17 cellular contexts compared by ENCODE assay signal in the genomic region with DNA sequence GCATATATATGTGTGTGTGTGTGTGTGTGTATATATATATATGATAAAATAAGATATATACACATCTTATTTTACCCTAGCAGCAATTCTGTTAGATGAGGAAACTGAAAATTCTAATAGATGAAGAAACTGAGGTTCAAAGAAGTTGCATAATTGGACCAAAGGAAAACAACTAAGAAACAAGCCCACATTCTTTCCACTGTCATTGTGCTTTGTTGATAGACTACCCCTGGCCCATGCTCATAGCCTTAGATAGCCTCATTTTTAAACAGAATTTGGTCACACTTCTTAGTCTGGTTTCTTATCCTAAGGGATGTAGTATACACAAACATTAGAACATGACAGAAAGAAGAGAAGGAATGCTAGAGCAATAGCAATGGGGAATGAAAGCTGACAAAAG.
A peak's percentile ranks its signal among the peaks of the same experiment; 100 is the strongest.
DNase-seq lines count a peak whose midpoint lies in the region; FAIRE-seq and TF ChIP-seq lines count a peak whose summit lies in the region.
"Had no signal": no experiment of that assay in that cellular context is flagged by ENCODE, and none has a peak within 500 bp of the region (broad histone marks: within the 10 kb centered on the region; RNA-seq: fewer than 3 reads in every experiment).

No MANE protein-coding gene starts in this region.

- no peaks in the 10 kb centered on the region for H3K9me2 ChIP-seq in Loucy (replicated peaks; ENCODE audit: low read depth, low read length)

- TF ChIP-seq CTCF in Loucy (conservative IDR thresholded peaks at IDR 0.05; ENCODE audit: low read length) (no peak), chondrocyte (IDR thresholded peaks at IDR 0.05) (no peak), D721Med (IDR thresholded peaks at IDR 0.05; ENCODE audit: insufficient read depth, missing control alignments) (no peak)

- H3F3A ChIP-seq in Loucy (ENCODE audit: low read depth): peaks cover 25% of the 10 kb centered on the region

- peaks cover 2% of the 10 kb centered on the region for H3K36me3 Mint-ChIP-seq in chondrocyte (ENCODE audit: low read depth)
- H3K36me3 Mint-ChIP-seq: CD4-positive, CD25-positive, alpha-beta regulatory T cell; IgD-negative memory B cell had no signal

- H3K79me2 ChIP-seq in Loucy (ENCODE audit: insufficient read depth, low read length): no peaks in the 10 kb centered on the region

- no peaks in the 10 kb centered on the region for H3K9me3 ChIP-seq in Loucy (ENCODE audit: insufficient read depth, low read depth, low read length)
- H3K9me3 ChIP-seq: Caco-2, HAP-1 had no signal

- peak overlapping the region; percentile 57 for H3K4me3 ChIP-seq in Loucy (ENCODE audit: low read length, poor library complexity, severe bottlenecking)
- H3K4me3 ChIP-seq: HAP-1 had no signal

- no peak overlapping the region for H3K4me3 Mint-ChIP-seq in chondrocyte (ENCODE audit: unreplicated experiment)
- H3K4me3 Mint-ChIP-seq: B cell; CD4-positive, CD25-positive, alpha-beta regulatory T cell; IgD-negative memory B cell had no signal

- peak overlapping the region; percentile 28 for H3K27ac Mint-ChIP-seq in chondrocyte (ENCODE audit: unreplicated experiment)
- H3K27ac Mint-ChIP-seq: B cell; CD4-positive, CD25-positive, alpha-beta regulatory T cell; IgD-negative memory B cell had no signal

- H3K27me3 Mint-ChIP-seq in chondrocyte (ENCODE audit: low read depth): no peaks in the 10 kb centered on the region
- H3K27me3 Mint-ChIP-seq: B cell; CD4-positive, CD25-positive, alpha-beta regulatory T cell; IgD-negative memory B cell had no signal

- H3K4me1 Mint-ChIP-seq in chondrocyte (ENCODE audit: low read depth): peaks cover 26% of the 10 kb centered on the region
- H3K4me1 Mint-ChIP-seq: B cell; CD4-positive, CD25-positive, alpha-beta regulatory T cell; IgD-negative memory B cell had no signal

- H3K4me2 ChIP-seq in Loucy (ENCODE audit: low read depth, low read length, poor library complexity, severe bottlenecking): peak overlapping the region; percentile 79

- peaks cover 69% of the 10 kb centered on the region for H3K4me1 ChIP-seq in Loucy (ENCODE audit: insufficient read depth, low read length, poor library complexity, severe bottlenecking)
- H3K4me1 ChIP-seq: Caco-2, HAP-1 had no signal

- H3K27me3 ChIP-seq in Loucy (ENCODE audit: insufficient read depth, low read length, poor library complexity, severe bottlenecking): no peaks in the 10 kb centered on the region

- no peaks in the 10 kb centered on the region for H3K36me3 ChIP-seq in Loucy (ENCODE audit: insufficient read depth, low read length)
- H3K36me3 ChIP-seq: HAP-1 had no signal

- peak; percentile 5 for DNase-seq in ELR (ENCODE audit: low read depth)
- no peak for DNase-seq in chondrocyte (ENCODE audit: low spot score)
- DNase-seq in iris pigment epithelial cell (ENCODE audit: low read depth): peak; percentile 65
- no peak for DNase-seq in stimulated activated CD4-positive, alpha-beta T cell treated with anti-CD3 and anti-CD28 coated beads, Interleukin-4, amount 100 ng/mL, for 4 hours
- DNase-seq in NCI-H1436 treated with DMSO at 0.1 percent for 48 hours (lab: John Stamatoyannopoulos, UW): no peak
- DNase-seq in D721Med (ENCODE audit: insufficient read length, low spot score): no peak
- DNase-seq in Ammon's horn (ENCODE audit: low spot score): no peak
- DNase-seq: Caco-2; CD4-positive, CD25-positive, alpha-beta regulatory T cell; NCI-H1436; NCI-H2081; NCI-H510A; NCI-H774 had no signal

- peaks cover 4% of the 10 kb centered on the region for H3K9me3 Mint-ChIP-seq in chondrocyte (ENCODE audit: low read depth)

- H4K20me1 ChIP-seq in Loucy (ENCODE audit: insufficient read depth, low read length, poor library complexity, severe bottlenecking): no peaks in the 10 kb centered on the region

- FAIRE-seq in D721Med (lab: Jason Lieb, UNC): no peak

- H2AFZ ChIP-seq in Loucy (ENCODE audit: low read length): no peak overlapping the region

- peak overlapping the region; percentile 84 for H3K9ac ChIP-seq in Loucy (ENCODE audit: low read depth, low read length, poor library complexity, severe bottlenecking)

Comparison
In these comparisons a context has a peak if more than half of its experiments do, and no peak if none do; other contexts are left out.
1. DNase-seq: peak in ELR (single experiment) and iris pigment epithelial cell (single experiment); none in chondrocyte (single experiment), stimulated activated CD4-positive, alpha-beta T cell treated with anti-CD3 and anti-CD28 coated beads, Interleukin-4, amount 100 ng/mL, for 4 hours (0 of 2), NCI-H1436 treated with DMSO at 0.1 percent for 48 hours (single experiment), D721Med (single experiment) and Ammon's horn (single experiment).